In the genomic region with DNA sequence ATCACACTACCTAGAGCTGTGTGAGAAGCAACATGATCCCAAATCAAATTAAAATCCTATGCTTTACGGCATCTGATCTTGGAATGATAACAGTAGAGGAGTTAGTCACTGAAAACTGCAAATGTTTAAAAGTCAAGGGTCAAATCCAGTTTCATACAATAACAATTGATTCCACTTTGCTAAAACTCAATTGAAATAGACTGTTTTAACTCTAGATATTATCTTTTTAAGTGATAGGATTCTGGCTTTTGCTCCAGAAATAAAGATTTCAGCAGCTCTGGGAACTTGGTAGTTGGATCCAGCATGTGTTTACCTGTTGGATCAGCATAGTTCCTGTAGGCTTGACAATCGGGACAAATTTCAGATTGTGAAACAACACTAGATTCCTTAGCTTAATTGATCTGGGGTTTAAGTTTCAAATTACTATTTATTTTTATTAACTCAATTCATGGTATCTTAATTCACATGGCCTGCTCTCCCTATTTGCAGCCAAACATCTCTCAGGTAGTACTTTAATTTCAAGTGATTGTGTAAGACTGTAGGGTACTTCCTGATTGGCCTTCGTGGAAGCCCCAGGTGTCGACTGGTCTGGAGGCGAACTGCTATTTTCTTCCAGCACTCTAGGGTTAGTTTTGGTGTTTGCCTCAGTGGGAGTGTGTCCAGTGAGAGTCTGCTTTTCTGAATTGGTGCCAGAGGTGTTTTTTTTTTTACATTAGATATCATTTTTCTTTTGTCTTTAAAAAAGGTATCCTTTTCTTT, we compare ENCODE assay signal across 1 cellular context.
TF ChIP-seq lines count a peak whose summit lies in the region.

No MANE protein-coding gene starts in this region.

TF ChIP-seq in A549, 52 proteins besides CTCF, POLR2A, EP300 and RAD21 (continued from another document):
- TF ChIP-seq NR3C1 (IDR thresholded peaks at IDR 0.05) (no peak), HOXA7 (CRISPR knock-in tag; IDR thresholded peaks at IDR 0.05) (peak; percentile 20; the same call in 1 of the 2 replicates), CEBPB (IDR thresholded peaks at IDR 0.05) (peak in 1 of 2 experiments; percentile 39; a peak in 1 of 4 replicates)
TF ChIP-seq in A549: peak in this region for 2.
